Comparison of ENCODE assay signal across 12 cellular contexts in genomic region chr2:149365826-149366583, GRCh38. TPM values are rescaled to one million over a fixed set of nuclear protein-coding genes. Genes with fewer than 3 reads are reported as not detected.
DNase-seq lines count a peak whose midpoint lies in the region; ATAC-seq and TF ChIP-seq lines count a peak whose summit lies in the region.
"Had no signal": no experiment of that assay in that cellular context is flagged by ENCODE, and none has a peak within 500 bp of the region (broad histone marks: within the 10 kb centered on the region; RNA-seq: fewer than 3 reads in every experiment).

No MANE protein-coding gene starts in this region.

- in situ Hi-C loops in Caki2 (cut with HindIII; ENCODE audit: low pct_unique_long_range_greater_than_20kb, low sequenced_read_pairs) (no loop called here), transverse colon (cut with MboI; ENCODE audit: low pct_ligation_motif_present in 1 of 4, low pct_unique_long_range_greater_than_20kb in 1 of 4, low sequenced_read_pairs in 3 of 4) (no loop called here)

- TF ChIP-seq EP300 in transverse colon (IDR thresholded peaks at IDR 0.05; ENCODE audit: low read depth) = no peak

- intact Hi-C loops in transverse colon (cut with DNase I; ENCODE audit: low total_unique reads) = no loop called here

- ATAC-seq in GM18505 (IDR thresholded peaks at IDR 0.05; ENCODE audit: unreplicated experiment) = no peak
- ATAC-seq: natural killer cell had no signal

- H3K36me3 ChIP-seq in transverse colon = no peaks in the 10 kb centered on the region

- 30 to 41% methylated on average over 5 of the region's 5 CpGs for WGBS in transverse colon (ENCODE audit: low coverage in 1 of 2), 2 donors

- no peak overlapping the region for H3K4me3 ChIP-seq in transverse colon

- H3K9me3 ChIP-seq in transverse colon = no peaks in the 10 kb centered on the region

- no peaks in the 10 kb centered on the region for H3K27me3 ChIP-seq in transverse colon

- no peak for TF ChIP-seq POLR2A in transverse colon (IDR thresholded peaks at IDR 0.05)
- TF ChIP-seq POLR2A in GM18505 (IDR thresholded peaks at IDR 0.05; ENCODE audit: borderline replicate concordance, extremely low read depth, insufficient read depth, insufficient read length) = no peak

- H3K27ac ChIP-seq in transverse colon = no peak overlapping the region

- peaks cover 0 to 10% (median 6%) of the 10 kb centered on the region in 4 donors for H3K4me1 ChIP-seq in transverse colon

- no peak for TF ChIP-seq CTCF in transverse colon (IDR thresholded peaks at IDR 0.05)

- DNase-seq in Caki2 (ENCODE audit: low read depth) (peak; percentile 93), NCI-H1092 treated with DMSO at 0.1 percent for 48 hours (lab: John Stamatoyannopoulos, UW) (peak; percentile 82), SW480 (ENCODE audit: low spot score) (peak; percentile 68), kidney tubule cell (ENCODE audit: low spot score) (peak; percentile 90), NCI-H187 treated with DMSO at 0.1 percent for 48 hours (lab: John Stamatoyannopoulos, UW) (no peak), SW 1271 (lab: John Stamatoyannopoulos, UW) (no peak), transverse colon (no peak)
- DNase-seq: activated CD4-positive, alpha-beta T cell treated with anti-CD3 and anti-CD28 coated beads, Interleukin-2, amount 50 U/mL, for 48 hours; head of caudate nucleus; natural killer cell had no signal

RNA-seq across cellular contexts. Expression of gene LYPD6, which starts 35.6 kb away (rescaled TPM):
- 9.3 and 12.2 TPM in 2 replicates for total RNA-seq in Caki2 (2014; rRNA removed; shearing (Covaris generic); ENCODE audit: low replicate concordance)
- 10 to 100 TPM in 1 of 4 donors, 1 to 10 TPM in 3; 1.3 to 12.3 (median 2.6) TPM for total RNA-seq in transverse colon
- total RNA-seq: B cell, natural killer cell had no signal

Comparison
In these comparisons a context has a peak if more than half of its experiments do, and no peak if none do; other contexts are left out.
1. DNase-seq: peak in Caki2 (single experiment), NCI-H1092 treated with DMSO at 0.1 percent for 48 hours (single experiment), SW480 (single experiment) and kidney tubule cell (single experiment); none in NCI-H187 treated with DMSO at 0.1 percent for 48 hours (single experiment), SW 1271 (0 of 2) and transverse colon (single experiment).